Comparison of ENCODE assay signal across 9 cellular contexts in genomic region chr5:41636605-41637004, GRCh38.
A peak's percentile ranks its signal among the peaks of the same experiment; 100 is the strongest.
DNase-seq lines count a peak whose midpoint lies in the region; ATAC-seq, FAIRE-seq and TF ChIP-seq lines count a peak whose summit lies in the region.
"Had no signal": no experiment of that assay in that cellular context is flagged by ENCODE, and none has a peak within 500 bp of the region (broad histone marks: within the 10 kb centered on the region; RNA-seq: fewer than 3 reads in every experiment).

No MANE protein-coding gene starts in this region.

- no peak overlapping the region for H3K4me3 ChIP-seq in astrocyte of the cerebellum (ENCODE audit: low read depth, low read length)
- H3K4me3 ChIP-seq in kidney (ENCODE audit: low read length in 2 of 2): no peak overlapping the region

- DNase-seq in D341Med (ENCODE audit: low spot score): peak; percentile 24
- peak; percentile 26 for DNase-seq in KBM-7
- no peak for DNase-seq in astrocyte of the cerebellum (ENCODE audit: low read depth)
- DNase-seq in stimulated activated effector memory CD8-positive, alpha-beta T cell treated with anti-CD3 and anti-CD28 coated beads, Interleukin-12 subunit alpha, Interleukin-12 subunit beta, amount 100 ng/mL, for 72 hours (ENCODE audit: low spot score in 2 of 2): no peak
- DNase-seq in caudate nucleus (lab: John Stamatoyannopoulos, UW): no peak
- no peak for DNase-seq in superior temporal gyrus (ENCODE audit: extremely low spot score)
- no peak for DNase-seq in kidney

- H3K27ac Mint-ChIP-seq in stimulated activated effector memory CD8-positive, alpha-beta T cell treated with anti-CD3 and anti-CD28 coated beads, Interleukin-12 subunit alpha, Interleukin-12 subunit beta, amount 100 ng/mL, for 72 hours: no peak overlapping the region
- H3K27ac Mint-ChIP-seq: IgD-negative memory B cell had no signal

- H3K27ac ChIP-seq in caudate nucleus (ENCODE audit: low read depth, low read length): no peak overlapping the region
- H3K27ac ChIP-seq in kidney (ENCODE audit: low read depth in 2 of 2, low read length in 2 of 2): no peak overlapping the region

- no peaks in the 10 kb centered on the region for H3K4me1 Mint-ChIP-seq in stimulated activated effector memory CD8-positive, alpha-beta T cell treated with anti-CD3 and anti-CD28 coated beads, Interleukin-12 subunit alpha, Interleukin-12 subunit beta, amount 100 ng/mL, for 72 hours
- H3K4me1 Mint-ChIP-seq: IgD-negative memory B cell had no signal

- ATAC-seq in GM21381 (IDR thresholded peaks at IDR 0.05; ENCODE audit: unreplicated experiment): peak; percentile 86
- peak; percentile 34 for ATAC-seq in stimulated activated effector memory CD8-positive, alpha-beta T cell treated with anti-CD3 and anti-CD28 coated beads, Interleukin-12 subunit alpha, Interleukin-12 subunit beta, amount 100 ng/mL, for 72 hours

- H3K9me3 Mint-ChIP-seq in stimulated activated effector memory CD8-positive, alpha-beta T cell treated with anti-CD3 and anti-CD28 coated beads, Interleukin-12 subunit alpha, Interleukin-12 subunit beta, amount 100 ng/mL, for 72 hours: no peaks in the 10 kb centered on the region

- no peaks in the 10 kb centered on the region for H3K36me3 Mint-ChIP-seq in stimulated activated effector memory CD8-positive, alpha-beta T cell treated with anti-CD3 and anti-CD28 coated beads, Interleukin-12 subunit alpha, Interleukin-12 subunit beta, amount 100 ng/mL, for 72 hours
- H3K36me3 Mint-ChIP-seq: IgD-negative memory B cell had no signal

- FAIRE-seq in kidney (lab: Jason Lieb, UNC): no peak

- in situ Hi-C loops in KBM-7 (cut with MboI; ENCODE audit: low pct_unique_long_range_greater_than_20kb, low sequenced_read_pairs) (no loop called here), astrocyte of the cerebellum (cut with HindIII; ENCODE audit: low sequenced_read_pairs) (no loop called here)

- no peaks in the 10 kb centered on the region for H3K9me3 ChIP-seq in kidney (ENCODE audit: control insufficient read depth in 1 of 2, low read length in 2 of 2)

- H3K9ac ChIP-seq in kidney (ENCODE audit: low read length in 2 of 2): no peak overlapping the region

- intact Hi-C loops in kidney (cut with DNase I): no loop called here

- no peak overlapping the region for H3K4me3 Mint-ChIP-seq in stimulated activated effector memory CD8-positive, alpha-beta T cell treated with anti-CD3 and anti-CD28 coated beads, Interleukin-12 subunit alpha, Interleukin-12 subunit beta, amount 100 ng/mL, for 72 hours
- H3K4me3 Mint-ChIP-seq: IgD-negative memory B cell had no signal

- H3K36me3 ChIP-seq in kidney (ENCODE audit: control insufficient read depth in 1 of 2, insufficient read depth in 2 of 2, low read length in 2 of 2): no peaks in the 10 kb centered on the region

- no peaks in the 10 kb centered on the region for H3K4me1 ChIP-seq in kidney (ENCODE audit: control insufficient read depth in 1 of 2, insufficient read depth in 1 of 2, low read depth in 1 of 2, low read length in 2 of 2)

- TF ChIP-seq CTCF in astrocyte of the cerebellum (IDR thresholded peaks at IDR 0.05; ENCODE audit: low read depth, low read length, missing control alignments) (peak; percentile 48), kidney (IDR thresholded peaks at IDR 0.05; ENCODE audit: borderline replicate concordance, extremely low read depth, insufficient read depth) (no peak)

Comparison
In these comparisons a context has a peak if more than half of its experiments do, and no peak if none do; other contexts are left out.
1. DNase-seq: peak in D341Med (single experiment) and KBM-7 (single experiment); none in astrocyte of the cerebellum (single experiment), stimulated activated effector memory CD8-positive, alpha-beta T cell treated with anti-CD3 and anti-CD28 coated beads, Interleukin-12 subunit alpha, Interleukin-12 subunit beta, amount 100 ng/mL, for 72 hours (0 of 2), caudate nucleus (0 of 61), superior temporal gyrus (single experiment) and kidney (single experiment).